In the genomic region with DNA sequence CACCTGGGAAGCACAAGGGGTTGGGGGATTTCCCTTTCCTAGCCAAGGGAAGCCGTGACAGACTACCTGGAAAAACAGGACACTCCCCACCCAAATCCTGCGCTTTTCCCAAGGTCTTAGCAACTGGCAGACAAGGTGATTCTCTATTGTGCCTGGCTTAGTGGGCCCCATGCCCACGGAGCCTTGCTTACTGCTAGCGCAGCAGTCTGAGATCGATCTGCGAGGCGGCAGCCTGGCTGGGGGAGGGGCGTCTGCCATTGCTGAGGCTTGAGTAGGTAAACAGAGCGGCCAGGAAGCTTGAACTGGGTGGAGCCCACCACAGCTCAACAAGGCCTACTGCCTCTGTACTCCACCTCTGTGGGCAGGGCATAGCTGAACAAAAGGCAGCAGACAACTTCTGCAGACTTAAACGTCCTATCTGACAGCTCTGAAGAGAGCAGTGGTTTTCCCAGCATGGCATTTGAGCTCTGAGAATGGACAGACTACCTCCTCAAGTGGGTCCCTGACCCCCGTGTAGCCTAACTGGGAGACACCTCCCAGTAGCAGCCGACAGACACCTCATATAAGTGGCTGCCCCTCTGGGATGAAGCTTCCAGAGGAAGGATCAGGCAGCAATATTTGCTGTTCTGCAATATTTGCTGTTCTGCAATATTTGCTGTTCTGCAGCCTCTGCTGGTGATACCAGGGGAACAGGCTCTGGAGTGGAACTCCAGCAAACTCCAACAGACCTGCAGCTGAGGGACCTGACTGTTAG, we compare ENCODE assay signal across 1 cellular context.
TF ChIP-seq lines count a peak whose summit lies in the region.

No MANE protein-coding gene starts in this region.

TF ChIP-seq in HepG2, 621 proteins besides CTCF, POLR2A, EP300 and RAD21 (continued from another document):
- TF ChIP-seq, protein P1, sequence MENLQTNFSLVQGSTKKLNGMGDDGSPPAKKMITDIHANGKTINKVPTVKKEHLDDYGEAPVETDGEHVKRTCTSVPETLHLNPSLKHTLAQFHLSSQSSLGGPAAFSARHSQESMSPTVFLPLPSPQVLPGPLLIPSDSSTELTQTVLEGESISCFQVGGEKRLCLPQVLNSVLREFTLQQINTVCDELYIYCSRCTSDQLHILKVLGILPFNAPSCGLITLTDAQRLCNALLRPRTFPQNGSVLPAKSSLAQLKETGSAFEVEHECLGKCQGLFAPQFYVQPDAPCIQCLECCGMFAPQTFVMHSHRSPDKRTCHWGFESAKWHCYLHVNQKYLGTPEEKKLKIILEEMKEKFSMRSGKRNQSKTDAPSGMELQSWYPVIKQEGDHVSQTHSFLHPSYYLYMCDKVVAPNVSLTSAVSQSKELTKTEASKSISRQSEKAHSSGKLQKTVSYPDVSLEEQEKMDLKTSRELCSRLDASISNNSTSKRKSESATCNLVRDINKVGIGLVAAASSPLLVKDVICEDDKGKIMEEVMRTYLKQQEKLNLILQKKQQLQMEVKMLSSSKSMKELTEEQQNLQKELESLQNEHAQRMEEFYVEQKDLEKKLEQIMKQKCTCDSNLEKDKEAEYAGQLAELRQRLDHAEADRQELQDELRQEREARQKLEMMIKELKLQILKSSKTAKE (CRISPR knock-in tag; IDR thresholded peaks at IDR 0.05; ENCODE audit: borderline replicate concordance) = peak; percentile 93
- TF ChIP-seq TMF1 (CRISPR knock-in tag; IDR thresholded peaks at IDR 0.05; ENCODE audit: low read depth) (0 out of 2 replicates have a peak, but pooled peaks have one; percentile 35), KAT7 (CRISPR knock-in tag; IDR thresholded peaks at IDR 0.05; ENCODE audit: borderline replicate concordance) (0 out of 2 replicates have a peak, but pooled peaks have one; percentile 15), HDAC2 (CRISPR knock-in tag; IDR thresholded peaks at IDR 0.05) (peak; percentile 91), ZNF883 (CRISPR knock-in tag; IDR thresholded peaks at IDR 0.05; ENCODE audit: not compliant biosample characterization) (peak; percentile 90), ZSCAN31 (CRISPR knock-in tag; IDR thresholded peaks at IDR 0.05; ENCODE audit: low read depth) (peak; percentile 89), NCOA2 (CRISPR knock-in tag; IDR thresholded peaks at IDR 0.05) (peak; percentile 71), ZNF678 (CRISPR knock-in tag; IDR thresholded peaks at IDR 0.05) (peak; percentile 57; the same call in 1 of the 2 replicates), ZNF7 (CRISPR knock-in tag; IDR thresholded peaks at IDR 0.05) (peak; percentile 52), MED13 (CRISPR knock-in tag; IDR thresholded peaks at IDR 0.05) (peak; percentile 77), ZNF557 (CRISPR knock-in tag; IDR thresholded peaks at IDR 0.05) (0 out of 2 replicates have a peak, but pooled peaks have one; percentile 41), IRF2 (CRISPR knock-in tag; IDR thresholded peaks at IDR 0.05) (peak; percentile 35; the same call in 1 of the 2 replicates), KDM3A (CRISPR knock-in tag; IDR thresholded peaks at IDR 0.05; ENCODE audit: low read depth) (0 out of 2 replicates have a peak, but pooled peaks have one; percentile 89), ONECUT2 (CRISPR knock-in tag; IDR thresholded peaks at IDR 0.05) (peak; percentile 99), ZNF547 (CRISPR knock-in tag; IDR thresholded peaks at IDR 0.05) (peak; percentile 59; the same call in 1 of the 2 replicates), DPF2 (CRISPR knock-in tag; IDR thresholded peaks at IDR 0.05; ENCODE audit: borderline replicate concordance, low read depth) (peak; percentile 80), ZNF768 (CRISPR knock-in tag; IDR thresholded peaks at IDR 0.05) (peak; percentile 24)
- TF ChIP-seq, protein P2, sequence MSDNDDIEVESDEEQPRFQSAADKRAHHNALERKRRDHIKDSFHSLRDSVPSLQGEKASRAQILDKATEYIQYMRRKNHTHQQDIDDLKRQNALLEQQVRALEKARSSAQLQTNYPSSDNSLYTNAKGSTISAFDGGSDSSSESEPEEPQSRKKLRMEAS (IDR thresholded peaks at IDR 0.05) = peak; percentile 55
- TF ChIP-seq, protein P3, sequence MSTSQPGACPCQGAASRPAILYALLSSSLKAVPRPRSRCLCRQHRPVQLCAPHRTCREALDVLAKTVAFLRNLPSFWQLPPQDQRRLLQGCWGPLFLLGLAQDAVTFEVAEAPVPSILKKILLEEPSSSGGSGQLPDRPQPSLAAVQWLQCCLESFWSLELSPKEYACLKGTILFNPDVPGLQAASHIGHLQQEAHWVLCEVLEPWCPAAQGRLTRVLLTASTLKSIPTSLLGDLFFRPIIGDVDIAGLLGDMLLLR (CRISPR knock-in tag; IDR thresholded peaks at IDR 0.05) = peak; percentile 89
- TF ChIP-seq, protein P4, sequence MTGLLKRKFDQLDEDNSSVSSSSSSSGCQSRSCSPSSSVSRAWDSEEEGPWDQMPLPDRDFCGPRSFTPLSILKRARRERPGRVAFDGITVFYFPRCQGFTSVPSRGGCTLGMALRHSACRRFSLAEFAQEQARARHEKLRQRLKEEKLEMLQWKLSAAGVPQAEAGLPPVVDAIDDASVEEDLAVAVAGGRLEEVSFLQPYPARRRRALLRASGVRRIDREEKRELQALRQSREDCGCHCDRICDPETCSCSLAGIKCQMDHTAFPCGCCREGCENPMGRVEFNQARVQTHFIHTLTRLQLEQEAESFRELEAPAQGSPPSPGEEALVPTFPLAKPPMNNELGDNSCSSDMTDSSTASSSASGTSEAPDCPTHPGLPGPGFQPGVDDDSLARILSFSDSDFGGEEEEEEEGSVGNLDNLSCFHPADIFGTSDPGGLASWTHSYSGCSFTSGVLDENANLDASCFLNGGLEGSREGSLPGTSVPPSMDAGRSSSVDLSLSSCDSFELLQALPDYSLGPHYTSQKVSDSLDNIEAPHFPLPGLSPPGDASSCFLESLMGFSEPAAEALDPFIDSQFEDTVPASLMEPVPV (CRISPR knock-in tag; IDR thresholded peaks at IDR 0.05) = peak; percentile 37; the same call in 1 of the 2 replicates
- TF ChIP-seq, protein P5, sequence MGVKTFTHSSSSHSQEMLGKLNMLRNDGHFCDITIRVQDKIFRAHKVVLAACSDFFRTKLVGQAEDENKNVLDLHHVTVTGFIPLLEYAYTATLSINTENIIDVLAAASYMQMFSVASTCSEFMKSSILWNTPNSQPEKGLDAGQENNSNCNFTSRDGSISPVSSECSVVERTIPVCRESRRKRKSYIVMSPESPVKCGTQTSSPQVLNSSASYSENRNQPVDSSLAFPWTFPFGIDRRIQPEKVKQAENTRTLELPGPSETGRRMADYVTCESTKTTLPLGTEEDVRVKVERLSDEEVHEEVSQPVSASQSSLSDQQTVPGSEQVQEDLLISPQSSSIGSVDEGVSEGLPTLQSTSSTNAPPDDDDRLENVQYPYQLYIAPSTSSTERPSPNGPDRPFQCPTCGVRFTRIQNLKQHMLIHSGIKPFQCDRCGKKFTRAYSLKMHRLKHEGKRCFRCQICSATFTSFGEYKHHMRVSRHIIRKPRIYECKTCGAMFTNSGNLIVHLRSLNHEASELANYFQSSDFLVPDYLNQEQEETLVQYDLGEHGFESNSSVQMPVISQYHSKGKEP (CRISPR knock-in tag; IDR thresholded peaks at IDR 0.05) = 0 out of 2 replicates have a peak, but pooled peaks have one; percentile 7
